In the genomic region with DNA sequence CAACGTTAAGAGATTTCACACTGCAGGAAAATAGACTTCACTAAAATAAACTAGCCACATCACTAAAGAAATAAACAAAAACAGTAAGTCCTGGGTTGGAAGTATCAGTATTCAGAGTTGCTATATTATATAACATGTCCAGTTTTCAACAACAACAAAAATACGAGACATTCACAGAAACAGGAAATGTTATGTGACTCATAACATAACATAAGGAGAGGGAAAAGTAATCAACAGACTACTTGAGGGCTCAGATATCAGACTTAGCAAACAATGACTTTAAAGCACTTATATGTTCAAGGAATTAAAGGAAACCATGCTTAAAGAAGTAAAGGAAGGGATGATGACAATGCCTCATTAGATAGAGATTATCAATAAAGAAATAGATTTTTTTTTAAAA, we compare ENCODE assay signal across 25 cellular contexts.
A peak's percentile ranks its signal among the peaks of the same experiment; 100 is the strongest.
DNase-seq lines count a peak whose midpoint lies in the region; ATAC-seq and TF ChIP-seq lines count a peak whose summit lies in the region.
"Had no signal": no experiment of that assay in that cellular context is flagged by ENCODE, and none has a peak within 500 bp of the region (broad histone marks: within the 10 kb centered on the region; RNA-seq: fewer than 3 reads in every experiment).

No MANE protein-coding gene starts in this region.

- H3K79me2 ChIP-seq in PC-3 (ENCODE audit: low read length): no peaks in the 10 kb centered on the region

- no peaks in the 10 kb centered on the region for H3K4me1 ChIP-seq in PC-3 (ENCODE audit: insufficient read depth, low read length)
- H3K4me1 ChIP-seq in foreskin keratinocyte: peaks cover 2% of the 10 kb centered on the region
- H3K4me1 ChIP-seq in body of pancreas: no peaks in the 10 kb centered on the region

- 0 out of 2 replicates have a peak, but pooled peaks cover 2% of the 10 kb centered on the region for H3K36me3 ChIP-seq in PC-3 (ENCODE audit: low read depth, low read length)
- no peaks in the 10 kb centered on the region for H3K36me3 ChIP-seq in body of pancreas (replicated peaks in 1 of 2; ENCODE audit: insufficient read depth in 1 of 2, low read depth in 2 of 2)
- H3K36me3 ChIP-seq: BLaER1 treated with 17β-estradiol and CSF1 and Interleukin-3, amounts not matched to agents 10 nM and 100 nM; MG63; SJSA1 had no signal

- no peak overlapping the region for H3K27ac Mint-ChIP-seq in chondrocyte (ENCODE audit: unreplicated experiment)
- H3K27ac Mint-ChIP-seq: CD4-positive, alpha-beta T cell had no signal

- H3K9me3 ChIP-seq in PC-3 (ENCODE audit: low read length) (peaks cover 7% of the 10 kb centered on the region), body of pancreas (peaks cover 0 to 5% (median 0%) of the 10 kb centered on the region in 3 donors)

- intact Hi-C loops in PC-3 (cut with micrococcal nuclease) (no loop called here), body of pancreas (cut with DNase I) (no loop called here)

- H3K27ac ChIP-seq in PC-3 (ENCODE audit: low read length) (no peak overlapping the region), foreskin keratinocyte (no peak overlapping the region), body of pancreas (no peak overlapping the region)
- H3K27ac ChIP-seq: PC-9, SJSA1 had no signal

- H3K9me2 ChIP-seq in PC-3 (replicated peaks; ENCODE audit: low read length): no peaks in the 10 kb centered on the region

- no peak overlapping the region for H3K4me3 Mint-ChIP-seq in chondrocyte (ENCODE audit: unreplicated experiment)
- H3K4me3 Mint-ChIP-seq: CD4-positive, alpha-beta T cell had no signal

- H3K36me3 Mint-ChIP-seq in chondrocyte (ENCODE audit: low read depth): peaks cover 6% of the 10 kb centered on the region

- POLR2A ChIA-PET in PC-3 (lab: Charles Lee; ENCODE audit: unreplicated experiment): no interaction called here

- CTCF ChIA-PET in PC-3 (lab: Charles Lee): no interaction called here

- peak; percentile 76 for ATAC-seq in PC-3
- ATAC-seq in foreskin keratinocyte: no peak
- ATAC-seq in body of pancreas: no peak
- ATAC-seq: HCT116, HepG2, K562 had no signal

- peaks cover 4% of the 10 kb centered on the region for H3K27me3 Mint-ChIP-seq in chondrocyte (ENCODE audit: low read depth)

- peaks cover 24% of the 10 kb centered on the region for H3K9me3 Mint-ChIP-seq in chondrocyte (ENCODE audit: low read depth)

- no peak overlapping the region for H3K9ac ChIP-seq in PC-3 (ENCODE audit: low read length)

- H2AFZ ChIP-seq in PC-3 (ENCODE audit: low read length): no peak overlapping the region
- H2AFZ ChIP-seq: PC-9 had no signal

- H3K4me3 ChIP-seq in PC-3 (ENCODE audit: low read length) (no peak overlapping the region), body of pancreas (no peak overlapping the region)
- H3K4me3 ChIP-seq: BLaER1 treated with 17β-estradiol and CSF1 and Interleukin-3, amounts not matched to agents 10 nM and 100 nM; K562; MG63; PC-9; SJSA1 had no signal

- H3K4me1 Mint-ChIP-seq in chondrocyte (ENCODE audit: low read depth): peaks cover 5% of the 10 kb centered on the region

- no peak for TF ChIP-seq CTCF in PC-3 (conservative IDR thresholded peaks at IDR 0.05; ENCODE audit: low read depth, low read length)
- TF ChIP-seq CTCF in foreskin keratinocyte (conservative IDR thresholded peaks at IDR 0.05): no peak
- no peak for TF ChIP-seq CTCF in body of pancreas (IDR thresholded peaks at IDR 0.05)
- no peak for TF ChIP-seq CTCF in chondrocyte (IDR thresholded peaks at IDR 0.05)

- H3F3A ChIP-seq in PC-3 (ENCODE audit: low read length, unreplicated experiment): no peaks in the 10 kb centered on the region

- WGBS in body of pancreas, 2 donors: 45 to 58% methylated on average over 2 of the region's 2 CpGs

- BruUV-seq in PC-3 (replicated peaks; lab: Mats Ljungman, UMichigan): no TSS peak

- no peak for TF ChIP-seq POLR2A in body of pancreas (IDR thresholded peaks at IDR 0.05)

- H3K27me3 ChIP-seq in PC-3 (ENCODE audit: low read length) (no peaks in the 10 kb centered on the region), foreskin keratinocyte (peaks cover 11% of the 10 kb centered on the region), body of pancreas (no peaks in the 10 kb centered on the region)
- H3K27me3 ChIP-seq: BLaER1 treated with 17β-estradiol and CSF1 and Interleukin-3, amounts not matched to agents 10 nM and 100 nM; MG63; SJSA1 had no signal

- H4K20me1 ChIP-seq in PC-3 (ENCODE audit: low read length): no peaks in the 10 kb centered on the region
- H4K20me1 ChIP-seq: BLaER1 treated with 17β-estradiol and CSF1 and Interleukin-3, amounts not matched to agents 10 nM and 100 nM had no signal

- no peak overlapping the region for H3K4me2 ChIP-seq in PC-3 (ENCODE audit: low read length)
- H3K4me2 ChIP-seq: PC-9 had no signal

- DNase-seq in EH (ENCODE audit: low read depth): peak; percentile 30
- DNase-seq in PC-3: peak; percentile 13
- DNase-seq in dermis blood vessel endothelial cell: peak; percentile 58
- peak; percentile 73 for DNase-seq in iris pigment epithelial cell (ENCODE audit: low read depth)
- no peak for DNase-seq in foreskin keratinocyte
- DNase-seq in stimulated activated CD4-positive, alpha-beta T cell treated with anti-CD3 and anti-CD28 coated beads, Interleukin-15, amount 100 ng/mL, for 24 hours: no peak
- no peak for DNase-seq in body of pancreas
- no peak for DNase-seq in chondrocyte (ENCODE audit: low spot score)
- DNase-seq: AML-193; CD4-positive, alpha-beta T cell; EL; GF-D8; MG63; NCI-H2029; NCI-H446 treated with DMSO at 0.1 percent for 48 hours; NCI-H526; NCI-H82; NK-92 treated with Interleukin-12 subunit alpha and Interleukin-12 subunit beta, amount 100 ng/mL, for 24 hours; PC-9; Right ventricle myocardium superior had no signal

Comparison
In these comparisons a context has a peak if more than half of its experiments do, and no peak if none do; other contexts are left out.
1. DNase-seq: peak in EH (single experiment), PC-3 (single experiment), dermis blood vessel endothelial cell (single experiment) and iris pigment epithelial cell (single experiment); none in foreskin keratinocyte (0 of 2), stimulated activated CD4-positive, alpha-beta T cell treated with anti-CD3 and anti-CD28 coated beads, Interleukin-15, amount 100 ng/mL, for 24 hours (single experiment), body of pancreas (0 of 4) and chondrocyte (single experiment).